30 cellular contexts compared by ENCODE assay signal in the genomic region with DNA sequence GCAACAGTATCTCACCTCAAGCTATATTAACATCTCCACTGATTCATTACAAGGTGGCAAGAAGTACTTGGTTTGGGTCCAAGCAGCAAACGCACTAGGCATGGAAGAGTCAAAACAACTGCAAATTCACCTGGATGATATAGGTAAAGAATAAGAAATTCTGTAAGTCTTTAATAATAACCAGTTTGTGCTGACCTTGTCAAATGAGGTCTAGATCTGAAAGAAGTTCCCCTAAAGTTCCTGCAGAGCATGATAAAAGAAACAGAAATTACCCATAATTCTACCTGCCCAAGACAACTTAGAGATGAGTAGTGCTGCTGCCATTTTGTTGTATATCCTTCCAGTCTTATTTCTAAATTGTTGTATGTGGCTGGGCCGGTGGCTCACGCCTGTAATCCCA. TPM values are rescaled to one million over a fixed set of nuclear protein-coding genes. Genes with fewer than 3 reads are reported as not detected.
A peak's percentile ranks its signal among the peaks of the same experiment; 100 is the strongest.
DNase-seq lines count a peak whose midpoint lies in the region; ATAC-seq, FAIRE-seq and TF ChIP-seq lines count a peak whose summit lies in the region.
"Had no signal": no experiment of that assay in that cellular context is flagged by ENCODE, and none has a peak within 500 bp of the region (broad histone marks: within the 10 kb centered on the region; RNA-seq: fewer than 3 reads in every experiment).

No MANE protein-coding gene starts in this region.

- TF ChIP-seq RAD21 in HepG2 (CRISPR knock-in tag; IDR thresholded peaks at IDR 0.05) (no peak), A549 (conservative IDR thresholded peaks at IDR 0.05 in 1 of 2, IDR thresholded peaks at IDR 0.05 in 1 of 2) (no peak), IMR-90 (IDR thresholded peaks at IDR 0.05; ENCODE audit: low read length) (no peak)

- no peak overlapping the region for H2BK5ac ChIP-seq in IMR-90 (ENCODE audit: low read depth, low read length, poor library complexity, severe bottlenecking)

- H2BK20ac ChIP-seq in IMR-90 (ENCODE audit: low read depth, low read length) = no peak overlapping the region

- no peaks in the 10 kb centered on the region for H4K20me1 ChIP-seq in HepG2 (ENCODE audit: insufficient read depth, low read length)
- H4K20me1 ChIP-seq in IMR-90 (ENCODE audit: insufficient read depth, low read length) = no peaks in the 10 kb centered on the region
- H4K20me1 ChIP-seq: BLaER1 had no signal

- no peak overlapping the region for H4K91ac ChIP-seq in IMR-90 (ENCODE audit: insufficient read depth, low read depth, low read length)

- H3K36me3 ChIP-seq in HepG2 (replicated peaks in 1 of 2; ENCODE audit: control insufficient read depth in 1 of 2, insufficient read depth in 2 of 2, low read length in 2 of 2) = no peaks in the 10 kb centered on the region
- H3K36me3 ChIP-seq in right lobe of liver = no peaks in the 10 kb centered on the region
- no peaks in the 10 kb centered on the region for H3K36me3 ChIP-seq in IMR-90 (ENCODE audit: control insufficient read depth, insufficient read depth, low read length)
- H3K36me3 ChIP-seq: BE2C, BLaER1 had no signal

- H3K23ac ChIP-seq in IMR-90 (ENCODE audit: low read depth, low read length) = no peak overlapping the region

- no peak overlapping the region for H2BK120ac ChIP-seq in IMR-90 (ENCODE audit: low read depth, low read length)

- no peak for TF ChIP-seq POLR2A in HepG2 (IDR thresholded peaks at IDR 0.05; ENCODE audit: insufficient read depth in 1 of 2, low read depth in 2 of 2, low read length in 2 of 2)
- no peak for TF ChIP-seq POLR2A in right lobe of liver (IDR thresholded peaks at IDR 0.05)
- TF ChIP-seq POLR2A in A549 (IDR thresholded peaks at IDR 0.05; ENCODE audit: low read length) = no peak
- TF ChIP-seq POLR2A in IMR-90 (IDR thresholded peaks at IDR 0.05; ENCODE audit: low read depth, low read length) = no peak
- TF ChIP-seq POLR2A in GM12891 (IDR thresholded peaks at IDR 0.05; ENCODE audit: low read depth, low read length) = no peak

- H3K56ac ChIP-seq in IMR-90 (ENCODE audit: extremely low read depth, insufficient read depth, low read length) = no peak overlapping the region

- in situ Hi-C loops in HepG2 (cut with HindIII; ENCODE audit: extremely low pct_ligation_motif_present, low pct_unique_long_range_greater_than_20kb) = no loop called here
- in situ Hi-C loops in IMR-90 (cut with MboI; ENCODE audit: low sequenced_read_pairs) = no loop called here

- no peaks in the 10 kb centered on the region for H3K79me1 ChIP-seq in IMR-90 (ENCODE audit: low read depth in 1 of 2, low read length in 2 of 2)

- H2AFZ ChIP-seq in HepG2 (ENCODE audit: low read length) = no peak overlapping the region
- H2AFZ ChIP-seq in IMR-90 (replicated peaks; ENCODE audit: low read length, poor library complexity) = no peak overlapping the region

- H3K18ac ChIP-seq in IMR-90 (ENCODE audit: low read depth, low read length) = no peak overlapping the region

- TF ChIP-seq EP300 in HepG2 (IDR thresholded peaks at IDR 0.05; ENCODE audit: low read depth in 2 of 2, low read length in 2 of 2) = no peak
- no peak for TF ChIP-seq EP300 in HepG2 (CRISPR knock-in tag; IDR thresholded peaks at IDR 0.05; ENCODE audit: borderline replicate concordance)
- no peak for TF ChIP-seq EP300 in A549 (IDR thresholded peaks at IDR 0.05)

- H3K9me3 ChIP-seq in HepG2 (ENCODE audit: low read length) = no peaks in the 10 kb centered on the region
- no peaks in the 10 kb centered on the region for H3K9me3 ChIP-seq in right lobe of liver
- H3K9me3 ChIP-seq in A549 = no peaks in the 10 kb centered on the region
- no peaks in the 10 kb centered on the region for H3K9me3 ChIP-seq in IMR-90 (ENCODE audit: control insufficient read depth, insufficient read depth, low read length)
- H3K9me3 ChIP-seq: BE2C, BLaER1 had no signal

- WGBS in HepG2 (ENCODE audit: low lambda C conversion rate) = 55% methylated on average over 3 of the region's 3 CpGs
- WGBS in right lobe of liver (ENCODE audit: insufficient coverage, low coverage, low lambda C conversion rate, missing lambda C conversion rate) = 92% methylated on average over 3 of the region's 3 CpGs
- WGBS in A549 (ENCODE audit: missing lambda C conversion rate) = 79% methylated on average over 3 of the region's 3 CpGs
- no CpG with 5 or more reads among the region's 3 CpGs for WGBS in IMR-90 (ENCODE audit: extremely low coverage in 2 of 2, insufficient read length in 1 of 2), 2 experiments

- no peak overlapping the region for H2AK5ac ChIP-seq in IMR-90 (ENCODE audit: low read depth, low read length)

- H3K27me3 ChIP-seq in HepG2 (ENCODE audit: control insufficient read depth in 1 of 2, insufficient read depth in 2 of 2, low read length in 2 of 2) = no peaks in the 10 kb centered on the region
- no peaks in the 10 kb centered on the region for H3K27me3 ChIP-seq in right lobe of liver
- peaks cover 1% of the 10 kb centered on the region for H3K27me3 ChIP-seq in IMR-90 (ENCODE audit: control insufficient read depth, insufficient read depth, low read length)
- H3K27me3 ChIP-seq: BE2C, BLaER1 had no signal

- H3K4me3 ChIP-seq in HepG2 (replicated peaks in 1 of 3; ENCODE audit: insufficient read depth in 1 of 3, low read depth in 2 of 3, low read length in 3 of 3) (no peak overlapping the region), right lobe of liver (no peak overlapping the region), A549 (no peak overlapping the region), IMR-90 (ENCODE audit: insufficient read depth, low read depth, low read length) (no peak overlapping the region)
- H3K4me3 ChIP-seq: BLaER1, GM12878 had no signal

- intact Hi-C loops in HepG2 (cut with micrococcal nuclease; ENCODE audit: unreplicated experiment) = no loop called here
- intact Hi-C loops in right lobe of liver (cut with DNase I) = no loop called here
- intact Hi-C loops in IMR-90 (cut with micrococcal nuclease) = no loop called here

- CTCF ChIA-PET in HepG2 (lab: Yijun Ruan, JAX; ENCODE audit: low intra/inter-chr PET ratio, low total read pairs) (no interaction called here), A549 (lab: Yijun Ruan, JAX) (no interaction called here), IMR-90 (lab: Yijun Ruan, JAX) (no interaction called here)

- no peaks in the 10 kb centered on the region for H3K9me1 ChIP-seq in IMR-90 (ENCODE audit: insufficient read depth, low read length)

- H3K4me1 ChIP-seq in HepG2 (ENCODE audit: insufficient read depth, low read length) = no peaks in the 10 kb centered on the region
- no peaks in the 10 kb centered on the region for H3K4me1 ChIP-seq in right lobe of liver
- H3K4me1 ChIP-seq in A549 = no peaks in the 10 kb centered on the region
- no peaks in the 10 kb centered on the region for H3K4me1 ChIP-seq in IMR-90 (ENCODE audit: control insufficient read depth, insufficient read depth, low read length)
- H3K4me1 ChIP-seq: BE2C, BLaER1 had no signal

- H4K8ac ChIP-seq in IMR-90 (ENCODE audit: low read depth in 2 of 2, low read length in 2 of 2) = no peak overlapping the region

- H3K27ac ChIP-seq in HepG2 (ENCODE audit: extremely low read length, insufficient read depth, low read length) = no peak overlapping the region
- no peak overlapping the region for H3K27ac ChIP-seq in right lobe of liver
- H3K27ac ChIP-seq in A549 = no peak overlapping the region
- H3K27ac ChIP-seq in IMR-90 (ENCODE audit: insufficient read depth, low read length) = no peak overlapping the region
- H3K27ac ChIP-seq: 22Rv1, BLaER1 had no signal

- H4K5ac ChIP-seq in IMR-90 (ENCODE audit: low read depth, low read length) = no peak overlapping the region

- POLR2A ChIA-PET in HepG2 (lab: Yijun Ruan, JAX) = no interaction called here
- POLR2A ChIA-PET in A549 (lab: Yijun Ruan, JAX) = no interaction called here
- POLR2A ChIA-PET in IMR-90 (lab: Charles Lee; ENCODE audit: unreplicated experiment) = no interaction called here

- no peaks in the 10 kb centered on the region for H3K79me2 ChIP-seq in HepG2 (ENCODE audit: insufficient read depth, low read length)

- FAIRE-seq in HepG2 (lab: Jason Lieb, UNC) (no peak), A549 (lab: Jason Lieb, UNC) (no peak), islet of Langerhans (lab: Jason Lieb, UNC) (peak; percentile 33), GM12891 (lab: Jason Lieb, UNC) (no peak)
- FAIRE-seq: GM12878 had no signal

- dilution Hi-C loops in IMR-90 (cut with HindIII; ENCODE audit: low sequenced_read_pairs, unreplicated experiment) = no loop called here

- ATAC-seq in HepG2 = no peak
- no peak for ATAC-seq in right lobe of liver
- no peak for ATAC-seq in A549
- no peak for ATAC-seq in IMR-90 (ENCODE audit: low read depth)
- no peak for ATAC-seq in GM19397 (IDR thresholded peaks at IDR 0.05; ENCODE audit: unreplicated experiment)
- ATAC-seq: GM12878 had no signal

- no peak overlapping the region for H2AK9ac ChIP-seq in IMR-90 (replicated peaks; ENCODE audit: low read depth, low read length, poor library complexity)

- TF ChIP-seq CTCF in HepG2 (CRISPR knock-in tag; IDR thresholded peaks at IDR 0.05) (no peak), right lobe of liver (IDR thresholded peaks at IDR 0.05) (no peak), A549 (IDR thresholded peaks at IDR 0.05) (no peak), IMR-90 (conservative IDR thresholded peaks at IDR 0.05; ENCODE audit: low read depth, low read length) (no peak)

- BruUV-seq in HepG2 (replicated peaks; lab: Mats Ljungman, UMichigan) (no TSS peak), IMR-90 (replicated peaks; lab: Mats Ljungman, UMichigan) (no TSS peak)

- no peak overlapping the region for H3K9ac ChIP-seq in HepG2 (ENCODE audit: insufficient read depth, low read depth, low read length)
- H3K9ac ChIP-seq in IMR-90 (ENCODE audit: low read depth, low read length) = no peak overlapping the region
- H3K9ac ChIP-seq: BLaER1 had no signal

- DNase-seq in HepG2 (ENCODE audit: low spot score) (no peak), right lobe of liver (no peak), A549 (ENCODE audit: low read depth in 1 of 2, low spot score in 1 of 2) (no peak), IMR-90 (no peak), GM12891 (ENCODE audit: insufficient read length, low spot score) (no peak)
- DNase-seq: ACHN; BE2C; C1 segment of cervical spinal cord; CD4-positive, alpha-beta memory T cell; CD4-positive, CD25-positive, alpha-beta regulatory T cell; CD8-positive, alpha-beta memory T cell; COR-L47; DMS 273 treated with DMSO at 0.1 percent for 48 hours; DMS153; DMS53; DMS79; DND-41; EL; GDM1 had no signal

- H3K4ac ChIP-seq in IMR-90 (ENCODE audit: low read depth, low read length) = no peak overlapping the region

- H3K14ac ChIP-seq in IMR-90 (replicated peaks; ENCODE audit: low read depth, low read length) = no peak overlapping the region

- H3K4me2 ChIP-seq in HepG2 (ENCODE audit: low read depth, low read length) (no peak overlapping the region), A549 (no peak overlapping the region), IMR-90 (ENCODE audit: low read depth, low read length) (no peak overlapping the region)
- H3K4me2 ChIP-seq: BLaER1 had no signal

- no peak overlapping the region for H2BK15ac ChIP-seq in IMR-90 (ENCODE audit: low read depth, low read length)

RNA-seq across cellular contexts. Expression of a gene that starts 34.5 kb away (rescaled TPM):
- not detected in 2 replicates for total RNA-seq in HepG2 (2016; rRNA removed; fragmentation: Illumina TruSeq; extraction: Trizol)
- not detected in 2 replicates for total RNA-seq in HepG2 (2016; cell fraction: cytosol; rRNA removed; fragmentation: Illumina TruSeq; extraction: Trizol; ENCODE audit: low read depth)
- total RNA-seq in HepG2 (2016; cell fraction: insoluble cytoplasmic fraction; rRNA removed; fragmentation: Illumina TruSeq; extraction: Trizol) = not detected in 2 replicates
- total RNA-seq in HepG2 (2016; cell fraction: membrane; rRNA removed; fragmentation: Illumina TruSeq; extraction: Trizol) = not detected in 2 replicates
- total RNA-seq in HepG2 (2016; cell fraction: nucleus; rRNA removed; fragmentation: Illumina TruSeq; extraction: Trizol) = not detected in 2 replicates
- polyA plus RNA-seq in HepG2 (2011; rRNA removed) = 0.07 TPM in 1 of 2 replicates, not detected in the other
- polyA plus RNA-seq in HepG2 (2011; cell fraction: cytosol; rRNA removed) = not detected in 2 replicates
- polyA plus RNA-seq in HepG2 (2011; cell fraction: nucleus; rRNA removed) = not detected in 2 replicates
- polyA plus RNA-seq in HepG2 (2012) = not detected in 2 replicates
- polyA plus RNA-seq in HepG2 (2016; cell fraction: cytosol; fragmentation: Illumina TruSeq; extraction: Trizol; ENCODE audit: low read depth) = not detected in 2 replicates
- polyA plus RNA-seq in HepG2 (2016; cell fraction: insoluble cytoplasmic fraction; fragmentation: Illumina TruSeq; extraction: Trizol; ENCODE audit: low read depth) = not detected in 2 replicates
- not detected in 2 replicates for polyA plus RNA-seq in HepG2 (2016; cell fraction: membrane; fragmentation: Illumina TruSeq; extraction: Trizol; ENCODE audit: low read depth)
- polyA plus RNA-seq in HepG2 (2016; cell fraction: nucleus; fragmentation: Illumina TruSeq; extraction: Trizol; ENCODE audit: insufficient read depth, low read depth) = not detected in 2 replicates
- polyA minus RNA-seq in HepG2 (2011; rRNA and poly(A)+ RNA removed; ENCODE audit: low replicate concordance) = not detected in 2 replicates
- polyA minus RNA-seq in HepG2 (2011; cell fraction: cytosol; rRNA and poly(A)+ RNA removed) = not detected in 2 replicates
- not detected in 2 replicates for polyA minus RNA-seq in HepG2 (2011; cell fraction: nucleus; rRNA and poly(A)+ RNA removed)
- total RNA-seq in right lobe of liver = under 1 TPM in 1 of 6 experiments, not detected in 5; 0.12 TPM
- polyA plus RNA-seq in A549 (2011; rRNA removed) = not detected in 2 replicates
- not detected in 2 replicates for polyA plus RNA-seq in A549 (2012; cell fraction: cytosol; rRNA removed)
- not detected in 2 replicates for polyA plus RNA-seq in A549 (2012; cell fraction: nucleus; rRNA removed)
- polyA plus RNA-seq in A549 (2017; fragmentation: RNase III; extraction: RNeasy Plus Mini Kit Qiagen cat#74134 plus additional on column Dnase treatment) = not detected in 3 replicates
- polyA minus RNA-seq in A549 (2011; rRNA and poly(A)+ RNA removed) = not detected in 2 replicates
- not detected in 2 replicates for total RNA-seq in IMR-90 (2012; rRNA removed)
- not detected in 2 replicates for polyA plus RNA-seq in IMR-90 (2012; rRNA removed)
- polyA plus RNA-seq in IMR-90 (2012; cell fraction: cytosol; rRNA removed) = not detected in 2 replicates
- polyA plus RNA-seq in IMR-90 (2012; cell fraction: nucleus; rRNA removed; ENCODE audit: low replicate concordance) = not detected in 2 replicates
- polyA plus RNA-seq in GM12891 (2012; ENCODE audit: low read depth, missing spikeins) = 1.1 TPM
- total RNA-seq: A172; A673; CD4-positive, CD25-positive, alpha-beta regulatory T cell; Daoy; G401 had no signal
- polyA plus RNA-seq: AG04450, CD14-positive monocyte had no signal
